In the genomic region with DNA sequence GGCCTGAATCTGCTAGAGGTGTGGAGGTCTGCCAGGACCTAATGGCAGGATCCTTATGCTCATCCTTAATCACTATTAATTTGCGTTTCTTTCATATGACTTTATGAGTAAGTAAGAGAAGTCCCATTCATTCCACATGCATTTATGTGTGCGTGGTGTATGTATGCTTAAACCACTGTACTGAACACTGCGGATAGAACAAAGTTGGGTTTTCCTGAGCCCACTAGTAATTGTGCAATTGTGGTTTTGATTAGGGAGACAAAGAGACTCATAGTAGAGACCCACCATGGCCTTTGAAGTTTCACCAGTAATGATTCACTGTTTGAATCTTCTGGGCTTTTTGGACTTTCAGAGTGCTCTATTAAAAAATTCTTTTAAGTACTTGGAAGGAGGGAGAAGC, we compare ENCODE assay signal across 1 cellular context.
TF ChIP-seq lines count a peak whose summit lies in the region.

No MANE protein-coding gene starts in this region.

TF ChIP-seq in IMR-90, 13 proteins besides CTCF, POLR2A, EP300 and RAD21:
- TF ChIP-seq CEBPB (IDR thresholded peaks at IDR 0.05; ENCODE audit: low read depth, low read length) (peak; percentile 83), MAFK (IDR thresholded peaks at IDR 0.05; ENCODE audit: low read depth, low read length) (no peak), MAZ (IDR thresholded peaks at IDR 0.05; ENCODE audit: borderline replicate concordance, low read depth, low read length) (no peak)
